8 cellular contexts compared by ENCODE assay signal in genomic region chr1:94246692-94247145, GRCh38. TPM values are rescaled to one million over a fixed set of nuclear protein-coding genes. Genes with fewer than 3 reads are reported as not detected.
DNase-seq lines count a peak whose midpoint lies in the region; ATAC-seq and TF ChIP-seq lines count a peak whose summit lies in the region.

No MANE protein-coding gene starts in this region.

- H3K4me3 ChIP-seq in kidney epithelial cell (ENCODE audit: low read depth, low read length) (peak overlapping the region; percentile 97), thymus (ENCODE audit: low read length) (peak overlapping the region; percentile 52)

- H3K27ac ChIP-seq in thymus (ENCODE audit: low read depth), result peak overlapping the region; percentile 84

- WGBS in thymus, result 10% methylated on average over 12 of the region's 12 CpGs

- H3K4me1 ChIP-seq in thymus (ENCODE audit: control insufficient read depth, insufficient read depth, low read length), result peaks cover 6% of the 10 kb centered on the region

- H3K27me3 ChIP-seq in kidney epithelial cell (ENCODE audit: control insufficient read depth, insufficient read depth, low read length) (no peaks in the 10 kb centered on the region), thymus (ENCODE audit: control insufficient read depth, insufficient read depth) (peaks cover 45% of the 10 kb centered on the region)

- H3K36me3 ChIP-seq in kidney epithelial cell (ENCODE audit: control insufficient read depth, insufficient read depth, low read length) (no peaks in the 10 kb centered on the region), thymus (ENCODE audit: control insufficient read depth, insufficient read depth) (no peaks in the 10 kb centered on the region)

- TF ChIP-seq CTCF in kidney epithelial cell (IDR thresholded peaks at IDR 0.05; ENCODE audit: insufficient read depth, low read length, poor library complexity, severe bottlenecking), result no peak

- no peaks in the 10 kb centered on the region for H3K9me3 ChIP-seq in thymus (ENCODE audit: control insufficient read depth)

- DNase-seq in NCI-H82 (lab: John Stamatoyannopoulos, UW) (peak; percentile 14), NCI-H82 treated with DMSO at 0.1 percent for 48 hours (lab: John Stamatoyannopoulos, UW; ENCODE audit: unreplicated experiment) (no peak), astrocyte of the hippocampus (ENCODE audit: low read depth, low spot score) (peak; percentile 51), kidney epithelial cell (ENCODE audit: low read depth) (no peak), DMS79 (lab: John Stamatoyannopoulos, UW) (no peak)

- ATAC-seq in HG03442 (IDR thresholded peaks at IDR 0.05; ENCODE audit: unreplicated experiment), result no peak
- ATAC-seq in GM21529 (IDR thresholded peaks at IDR 0.05; ENCODE audit: unreplicated experiment), result no peak

RNA-seq across cellular contexts. Expression of gene ARHGAP29, which starts 9.3 kb away (rescaled TPM):
- 80.4 and 82.3 TPM in 2 replicates for total RNA-seq in kidney epithelial cell
- 10.8 TPM for polyA plus RNA-seq in thymus

Comparison
In these comparisons a context has a peak if more than half of its experiments do, and no peak if none do; other contexts are left out.
1. DNase-seq: peak in NCI-H82 (single experiment) and astrocyte of the hippocampus (single experiment); none in NCI-H82 treated with DMSO at 0.1 percent for 48 hours (single experiment), kidney epithelial cell (single experiment) and DMS79 (single experiment).